Comparison of ENCODE assay signal across 20 cellular contexts in the genomic region with DNA sequence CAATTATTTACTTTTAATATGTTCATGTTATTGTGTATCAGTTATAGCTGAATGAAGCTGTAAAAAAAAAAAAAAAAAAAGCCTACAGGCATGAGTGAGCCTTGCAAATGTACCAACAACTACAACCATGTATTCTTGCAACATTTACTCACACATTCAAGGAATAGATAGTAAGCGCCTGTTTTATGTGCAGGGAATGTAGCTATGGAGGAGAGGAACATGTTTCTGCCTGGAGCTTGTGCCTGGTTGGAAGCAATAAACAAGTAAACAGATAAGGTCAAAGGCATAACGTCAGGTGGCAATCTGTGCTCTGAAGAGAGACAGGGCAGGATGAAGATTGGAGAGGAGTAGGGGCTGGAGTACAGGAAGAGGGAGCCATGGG.
"Had no signal": no experiment of that assay in that cellular context is flagged by ENCODE, and none has a peak within 500 bp of the region (broad histone marks: within the 10 kb centered on the region; RNA-seq: fewer than 3 reads in every experiment).

No MANE protein-coding gene starts in this region.

- DNase-seq: cortex of kidney; effector CD8-positive, alpha-beta T cell; glutamatergic neuron; left cardiac atrium; left ventricle myocardium inferior; midbrain; occipital lobe; stimulated activated naive CD8-positive, alpha-beta T cell treated with anti-CD3 and anti-CD28 coated beads, Interleukin-15, Interleukin-2, amounts not matched to agents 100 U/mL and 50 U/mL, for 24 hours; tibial artery; upper lobe of left lung had no signal

- H3K27ac Mint-ChIP-seq: memory B cell; natural killer cell treated with Interleukin-12 subunit alpha and Interleukin-12 subunit beta and Interleukin-15 and Interleukin-18, amount 100 ng/mL, for 72 hours had no signal

- ATAC-seq: gastroesophageal sphincter; left cardiac atrium; lower lobe of right lung; natural killer cell treated with Interleukin-12 subunit alpha and Interleukin-12 subunit beta and Interleukin-15 and Interleukin-18, amount 100 ng/mL, for 72 hours; stimulated activated naive CD8-positive, alpha-beta T cell treated with anti-CD3 and anti-CD28 coated beads, Interleukin-15, Interleukin-2, amounts not matched to agents 100 U/mL and 50 U/mL, for 24 hours had no signal

- H3K27me3 Mint-ChIP-seq: memory B cell; natural killer cell treated with Interleukin-12 subunit alpha and Interleukin-12 subunit beta and Interleukin-15 and Interleukin-18, amount 100 ng/mL, for 72 hours had no signal

- H3K27ac ChIP-seq: dorsolateral prefrontal cortex, left ventricle myocardium inferior, lower lobe of right lung, parathyroid adenoma, psoas muscle, skin epidermis, tibial artery, vagina had no signal

- H3K9me3 Mint-ChIP-seq: memory B cell; natural killer cell treated with Interleukin-12 subunit alpha and Interleukin-12 subunit beta and Interleukin-15 and Interleukin-18, amount 100 ng/mL, for 72 hours had no signal

- H3K4me3 ChIP-seq: dorsolateral prefrontal cortex, gastroesophageal sphincter, left ventricle myocardium inferior, lower lobe of right lung, psoas muscle, sigmoid colon, skin epidermis, tibial artery, upper lobe of left lung, vagina had no signal

- H3K4me1 ChIP-seq: parathyroid adenoma, vagina had no signal

- H3K9me3 ChIP-seq: gastroesophageal sphincter, left ventricle myocardium inferior, lower lobe of right lung, psoas muscle, sigmoid colon, tibial artery, upper lobe of left lung, vagina had no signal

- H3K36me3 Mint-ChIP-seq: natural killer cell treated with Interleukin-12 subunit alpha and Interleukin-12 subunit beta and Interleukin-15 and Interleukin-18, amount 100 ng/mL, for 72 hours had no signal

- H3K27me3 ChIP-seq: dorsolateral prefrontal cortex, gastroesophageal sphincter, sigmoid colon, tibial artery, upper lobe of left lung, vagina had no signal

- H3K4me1 Mint-ChIP-seq: memory B cell had no signal

- H3K4me3 Mint-ChIP-seq: memory B cell; natural killer cell treated with Interleukin-12 subunit alpha and Interleukin-12 subunit beta and Interleukin-15 and Interleukin-18, amount 100 ng/mL, for 72 hours had no signal
